16 cellular contexts compared by ENCODE assay signal in genomic region chr11:114785820-114786219, GRCh38.
A peak's percentile ranks its signal among the peaks of the same experiment; 100 is the strongest.
DNase-seq lines count a peak whose midpoint lies in the region; ATAC-seq, FAIRE-seq and TF ChIP-seq lines count a peak whose summit lies in the region.
"Had no signal": no experiment of that assay in that cellular context is flagged by ENCODE, and none has a peak within 500 bp of the region (broad histone marks: within the 10 kb centered on the region; RNA-seq: fewer than 3 reads in every experiment).

No MANE protein-coding gene starts in this region.

- no peaks in the 10 kb centered on the region for H3K4me1 ChIP-seq in K562 (replicated peaks in 1 of 2; ENCODE audit: control insufficient read depth in 2 of 2, insufficient read depth in 2 of 2, low read length in 2 of 2)
- H3K4me1 ChIP-seq: HAP-1, SJCRH30 had no signal

- no peak for TF ChIP-seq RAD21 in K562 (CRISPR knock-in tag; conservative IDR thresholded peaks at IDR 0.05 in 1 of 2, IDR thresholded peaks at IDR 0.05 in 1 of 2)

- no peaks in the 10 kb centered on the region; a peak in 1 of 5 replicates for H3K27me3 ChIP-seq in K562 (ENCODE audit: control insufficient read depth in 2 of 2, insufficient read depth in 2 of 2, low read length in 2 of 2)
- H3K27me3 ChIP-seq: SJCRH30 had no signal

- in situ Hi-C loops in K562 (cut with MboI), result no loop called here

- CTCF ChIA-PET in K562 (lab: Yijun Ruan, JAX; ENCODE audit: low intra/inter-chr PET ratio), result no interaction called here

- H3K9ac ChIP-seq in K562 (ENCODE audit: insufficient read depth in 1 of 2, low read depth in 2 of 2, low read length in 2 of 2), result no peak overlapping the region

- no peak overlapping the region for H3K4me2 ChIP-seq in K562 (ENCODE audit: insufficient read depth, low read length)

- H3K4me3 ChIP-seq in K562, result no peak overlapping the region
- H3K4me3 ChIP-seq: HAP-1, SJCRH30 had no signal

- ATAC-seq in K562, result no peak
- ATAC-seq: PC-3, T-helper 17 cell had no signal

- no peak for TF ChIP-seq EP300 in K562 (IDR thresholded peaks at IDR 0.05; ENCODE audit: low read length)

- DNase-seq in NCI-H510A treated with DMSO at 0.1 percent for 48 hours (lab: John Stamatoyannopoulos, UW), result peak; percentile 48
- DNase-seq in NCI-H510A (lab: John Stamatoyannopoulos, UW), result no peak
- DNase-seq in NCI-H128 (lab: John Stamatoyannopoulos, UW; ENCODE audit: unreplicated experiment), result peak; percentile 37
- DNase-seq in NCI-H526 treated with DMSO at 0.1 percent for 48 hours (lab: John Stamatoyannopoulos, UW), result peak; percentile 28
- no peak for DNase-seq in K562 (ENCODE audit: extremely low read depth in 1 of 4, low spot score in 3 of 4)
- no peak for DNase-seq in SIG-M5 treated with dmso at 0.1 percent for 504 hours (lab: John Stamatoyannopoulos, UW; ENCODE audit: unreplicated experiment)
- no peak for DNase-seq in H4 (ENCODE audit: low spot score)
- DNase-seq: DND-41, IMR-90, NCI-H187 treated with DMSO at 0.1 percent for 48 hours, PC-3, T-helper 17 cell had no signal

- H2AFZ ChIP-seq in K562 (ENCODE audit: low read depth, low read length), result no peak overlapping the region

- intact Hi-C loops in K562 (cut with micrococcal nuclease), result no loop called here

- H4K20me1 ChIP-seq in K562 (replicated peaks; ENCODE audit: control insufficient read depth, insufficient read depth, low read length), result no peaks in the 10 kb centered on the region; the same call in 1 of the 2 replicates

- FAIRE-seq in K562 (lab: Jason Lieb, UNC), result no peak
- FAIRE-seq: G401.6 had no signal

- no peak for TF ChIP-seq POLR2A in K562 (conservative IDR thresholded peaks at IDR 0.05)

- no peaks in the 10 kb centered on the region for H3K79me2 ChIP-seq in K562 (ENCODE audit: control insufficient read depth, insufficient read depth, low read length)

- H3K27ac ChIP-seq in K562 (ENCODE audit: extremely low read depth, low read depth, low read length), result no peak overlapping the region
- H3K27ac ChIP-seq: RWPE1, SJCRH30 had no signal

- WGBS in K562 (ENCODE audit: insufficient coverage, low coverage, missing lambda C conversion rate), result 2% methylated on average over 4 of the region's 4 CpGs

- TF ChIP-seq CTCF in K562 (IDR thresholded peaks at IDR 0.05 in 2 of 3, conservative IDR thresholded peaks at IDR 0.05 in 1 of 3; ENCODE audit: insufficient read depth in 2 of 3, low read depth in 1 of 3, low read length in 3 of 3), result no peak

- no TSS peak for BruUV-seq in K562 (replicated peaks; lab: Mats Ljungman, UMichigan)

- no peaks in the 10 kb centered on the region for H3K9me1 ChIP-seq in K562 (ENCODE audit: control insufficient read depth, insufficient read depth, low read length)

- no peaks in the 10 kb centered on the region for H3K36me3 ChIP-seq in K562 (ENCODE audit: control insufficient read depth, insufficient read depth, low read length)
- H3K36me3 ChIP-seq: HAP-1, SJCRH30 had no signal

- POLR2A ChIA-PET in K562 (lab: Yijun Ruan, JAX), result interaction anchor here (0.6 kb wide), 1 partner anchor 1871 kb away, joined by 3 read pairs; no protein-coding TSS in a partner anchor

- H3K9me3 ChIP-seq in K562 (replicated peaks; ENCODE audit: control insufficient read depth, insufficient read depth, low read depth, low read length), result no peaks in the 10 kb centered on the region
- H3K9me3 ChIP-seq: HAP-1, SJCRH30 had no signal

TF ChIP-seq in K562, 482 proteins besides CTCF, POLR2A, EP300 and RAD21:
- no peak for TF ChIP-seq ZNF280B (CRISPR knock-in tag; IDR thresholded peaks at IDR 0.05)
- peak; percentile 84 for TF ChIP-seq NFIC (IDR thresholded peaks at IDR 0.05)
- no peak for TF ChIP-seq ZBTB33 (CRISPR knock-in tag; IDR thresholded peaks at IDR 0.05)
- TF ChIP-seq KLF6 (CRISPR knock-in tag; IDR thresholded peaks at IDR 0.05; ENCODE audit: borderline replicate concordance), result no peak
- no peak for TF ChIP-seq ZNF77 (CRISPR knock-in tag; IDR thresholded peaks at IDR 0.05)
- TF ChIP-seq NFIX (CRISPR knock-in tag; IDR thresholded peaks at IDR 0.05; ENCODE audit: low read depth), result peak; percentile 51
- no peak for TF ChIP-seq KAT7 (CRISPR knock-in tag; IDR thresholded peaks at IDR 0.05; ENCODE audit: borderline replicate concordance)
- TF ChIP-seq THAP12 (CRISPR knock-in tag; IDR thresholded peaks at IDR 0.05), result no peak
- no peak for TF ChIP-seq ZBTB9 (CRISPR knock-in tag; IDR thresholded peaks at IDR 0.05)
- TF ChIP-seq HNRNPH1 (optimal IDR thresholded peaks at IDR 0.05; ENCODE audit: low read depth, low read length), result no peak
TF ChIP-seq in K562: peak in this region for 2.

Comparison
In these comparisons a context has a peak if more than half of its experiments do, and no peak if none do; other contexts are left out.
1. DNase-seq: peak in NCI-H510A treated with DMSO at 0.1 percent for 48 hours (single experiment), NCI-H128 (single experiment) and NCI-H526 treated with DMSO at 0.1 percent for 48 hours (single experiment); none in NCI-H510A (single experiment), K562 (0 of 4), SIG-M5 treated with dmso at 0.1 percent for 504 hours (single experiment) and H4 (single experiment).